In genomic region chr21:43974791-43975468, GRCh38 we compare ENCODE assay signal across 1 cellular context.
A peak's percentile ranks its signal among the peaks of the same experiment; 100 is the strongest.
TF ChIP-seq lines count a peak whose summit lies in the region.

No MANE protein-coding gene starts in this region.

TF ChIP-seq in HepG2, 621 proteins besides CTCF, POLR2A, EP300 and RAD21 (continued from another document):
- peak; percentile 17 for TF ChIP-seq ZNF18 (CRISPR knock-in tag; IDR thresholded peaks at IDR 0.05; ENCODE audit: insufficient replicate concordance)
- TF ChIP-seq ZNF878 (CRISPR knock-in tag; IDR thresholded peaks at IDR 0.05): no peak
- peak; percentile 41; the same call in 1 of the 2 replicates for TF ChIP-seq KDM5B (CRISPR knock-in tag; IDR thresholded peaks at IDR 0.05; ENCODE audit: borderline replicate concordance)
- peak; percentile 16; the same call in 1 of the 2 replicates for TF ChIP-seq TARDBP (CRISPR knock-in tag; IDR thresholded peaks at IDR 0.05)
- TF ChIP-seq MNT (IDR thresholded peaks at IDR 0.05): peak; percentile 82
